Comparison of ENCODE assay signal across 30 cellular contexts in the genomic region with DNA sequence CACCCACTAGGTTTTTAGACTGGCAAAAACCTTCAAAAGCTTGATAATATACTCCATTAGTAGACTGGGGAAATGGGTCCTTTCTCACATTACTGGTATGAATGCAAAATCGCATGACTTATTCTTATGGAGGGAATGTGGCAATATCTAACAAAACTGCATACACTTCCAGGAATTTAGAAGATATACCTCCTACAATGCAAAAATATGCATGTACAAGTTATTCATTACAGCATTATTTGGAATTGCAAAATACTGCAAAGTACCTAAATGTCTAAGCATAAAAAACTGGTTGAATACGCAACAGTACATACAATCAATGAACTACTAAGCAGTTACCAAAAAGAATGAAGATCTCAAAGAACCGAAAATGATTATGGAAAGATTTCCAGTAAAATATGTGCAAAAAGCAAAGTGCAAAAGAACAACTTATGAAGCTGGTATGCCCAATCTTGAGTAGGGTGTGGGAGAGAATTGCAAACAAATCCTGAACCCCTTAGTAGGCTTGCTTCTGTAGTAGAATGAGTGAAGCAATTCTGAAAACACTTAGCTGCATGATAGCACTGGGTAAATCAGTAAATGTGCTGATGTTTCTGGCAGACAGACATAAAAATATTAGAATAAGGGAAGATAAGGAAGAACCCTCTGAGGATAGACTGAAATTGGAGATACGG.
A peak's percentile ranks its signal among the peaks of the same experiment; 100 is the strongest.
DNase-seq lines count a peak whose midpoint lies in the region; ATAC-seq and TF ChIP-seq lines count a peak whose summit lies in the region.
"Had no signal": no experiment of that assay in that cellular context is flagged by ENCODE, and none has a peak within 500 bp of the region (broad histone marks: within the 10 kb centered on the region; RNA-seq: fewer than 3 reads in every experiment).

No MANE protein-coding gene starts in this region.

- H3K4me1 ChIP-seq in heart right ventricle, result peaks cover 0 to 21% (median 13%) of the 10 kb centered on the region in 9 donors

- H3K36me3 ChIP-seq in heart right ventricle, result peaks cover 0 to 20% (median 8%) of the 10 kb centered on the region in 9 donors
- H3K36me3 ChIP-seq: adrenal gland, brain microvascular endothelial cell, ovary had no signal

- H3K4me3 Mint-ChIP-seq in immature natural killer cell, result no peak overlapping the region
- H3K4me3 Mint-ChIP-seq: activated T-cell treated with anti-CD3 and anti-CD28 coated beads, Interleukin-2, amount 50 U/mL, for 72 hours; CD8-positive, alpha-beta memory T cell; T-helper 17 cell had no signal

- H3K27me3 Mint-ChIP-seq in immature natural killer cell (ENCODE audit: low read depth in 3 of 3), result peaks cover 0 to 1% (median 0%) of the 10 kb centered on the region in 3 donors
- H3K27me3 Mint-ChIP-seq: CD8-positive, alpha-beta memory T cell; T-helper 17 cell had no signal

- no peak overlapping the region for H3K27ac Mint-ChIP-seq in immature natural killer cell
- H3K27ac Mint-ChIP-seq: activated T-cell treated with anti-CD3 and anti-CD28 coated beads, Interleukin-2, amount 50 U/mL, for 72 hours; CD8-positive, alpha-beta memory T cell had no signal

- 81 to 86% methylated on average over 4 of the region's 4 CpGs for WGBS in heart right ventricle, 2 donors

- H3K4me3 ChIP-seq in heart right ventricle (no peak overlapping the region), cardiac fibroblast (replicated peaks in 1 of 2; ENCODE audit: low read depth in 2 of 2, low read length in 2 of 2) (no peak overlapping the region)
- H3K4me3 ChIP-seq: adrenal gland, HAP-1, hepatocyte, MG63, ovary had no signal

- no peak for DNase-seq in left ventricle myocardium superior
- no peak for DNase-seq in heart right ventricle
- peak; percentile 70 to 85 for DNase-seq in cardiac fibroblast (ENCODE audit: low read depth in 2 of 2)
- peak; percentile 5 for DNase-seq in kidney tubule cell (ENCODE audit: low spot score)
- DNase-seq in immature natural killer cell, result no peak
- DNase-seq in SHP77 (lab: John Stamatoyannopoulos, UW), result no peak
- DNase-seq in germinal center (ENCODE audit: low spot score), result no peak
- DNase-seq: activated CD4-positive, alpha-beta T cell treated with anti-CD3 and anti-CD28 coated beads, Interleukin-2, amount 50 U/mL, for 48 hours; activated naive CD4-positive, alpha-beta T cell treated with Interleukin-2 at 50 U/mL for 16 hours; activated T-cell treated with anti-CD3 and anti-CD28 coated beads, Interleukin-2, amount 50 U/mL, for 72 hours; adrenal gland; brain microvascular endothelial cell; CD8-positive, alpha-beta memory T cell; DMS153; KG1; left colon; mesendoderm; MG63; NCI-H1105 treated with DMSO at 0.1 percent for 48 hours; NCI-H2029; NCI-H524 treated with DMSO at 0.1 percent for 48 hours; NK-92 treated with Interleukin-12 subunit alpha and Interleukin-12 subunit beta, amount 100 ng/mL, for 24 hours; ovary; small intestine; stimulated activated naive CD4-positive, alpha-beta T cell treated with Interleukin-2 at 50 U/mL for 16 hours; T-helper 17 cell had no signal

- ATAC-seq in left ventricle myocardium superior (peak; percentile 20), heart right ventricle (no peak), GM21528 (IDR thresholded peaks at IDR 0.05; ENCODE audit: low FRiP score, unreplicated experiment) (no peak)
- ATAC-seq: activated T-cell treated with anti-CD3 and anti-CD28 coated beads, Interleukin-2, amount 50 U/mL, for 72 hours; left colon; PC-3; T-helper 17 cell had no signal

- intact Hi-C loops in left ventricle myocardium superior (cut with micrococcal nuclease) (no loop called here), heart right ventricle (cut with DNase I) (no loop called here)

- H3K9me3 Mint-ChIP-seq in immature natural killer cell, result no peaks in the 10 kb centered on the region
- H3K9me3 Mint-ChIP-seq: activated T-cell treated with anti-CD3 and anti-CD28 coated beads, Interleukin-2, amount 50 U/mL, for 72 hours; CD8-positive, alpha-beta memory T cell had no signal

- peaks cover 4 to 14% (median 4%) of the 10 kb centered on the region in 3 donors for H3K36me3 Mint-ChIP-seq in immature natural killer cell

- no peaks in the 10 kb centered on the region for H3K27me3 ChIP-seq in heart right ventricle
- H3K27me3 ChIP-seq: adrenal gland, brain microvascular endothelial cell, hepatocyte, MG63, ovary had no signal

- no peaks in the 10 kb centered on the region for H3K9me3 ChIP-seq in heart right ventricle
- H3K9me3 ChIP-seq: adrenal gland, HAP-1, MG63, ovary had no signal

- H3K4me1 Mint-ChIP-seq in immature natural killer cell, result peaks cover 0 to 2% of the 10 kb centered on the region in 2 donors
- H3K4me1 Mint-ChIP-seq: CD8-positive, alpha-beta memory T cell had no signal

- TF ChIP-seq CTCF in heart right ventricle (IDR thresholded peaks at IDR 0.05) (no peak), cardiac fibroblast (IDR thresholded peaks at IDR 0.05; ENCODE audit: low read depth, low read length) (no peak)

- no peak overlapping the region for H3K27ac ChIP-seq in heart right ventricle
- H3K27ac ChIP-seq: adrenal gland, brain microvascular endothelial cell, hepatocyte, ovary had no signal

Comparison
In these comparisons a context has a peak if more than half of its experiments do, and no peak if none do; other contexts are left out.
1. DNase-seq: peak in cardiac fibroblast (2 of 2) and kidney tubule cell (single experiment); none in left ventricle myocardium superior (single experiment), heart right ventricle (0 of 2), immature natural killer cell (0 of 3), SHP77 (0 of 2) and germinal center (single experiment).